ENCODE assay signal across 24 cellular contexts in genomic region chr20:15220009-15220656, GRCh38.
A peak's percentile ranks its signal among the peaks of the same experiment; 100 is the strongest.
DNase-seq lines count a peak whose midpoint lies in the region; ATAC-seq, FAIRE-seq and TF ChIP-seq lines count a peak whose summit lies in the region.
"Had no signal": no experiment of that assay in that cellular context is flagged by ENCODE, and none has a peak within 500 bp of the region (broad histone marks: within the 10 kb centered on the region; RNA-seq: fewer than 3 reads in every experiment).

No MANE protein-coding gene starts in this region.

- no peak overlapping the region for H3K18ac ChIP-seq in mesendoderm (ENCODE audit: low read length)
- H3K18ac ChIP-seq in neuronal stem cell (ENCODE audit: low read length) = no peak overlapping the region

- no peak overlapping the region for H4K5ac ChIP-seq in mesendoderm (ENCODE audit: low read length)

- H3K79me1 ChIP-seq in mesendoderm (ENCODE audit: low read length) (no peaks in the 10 kb centered on the region), neuronal stem cell (ENCODE audit: low read depth, low read length) (no peaks in the 10 kb centered on the region)

- no peak for ATAC-seq in stimulated activated naive CD8-positive, alpha-beta T cell treated with anti-CD3 and anti-CD28 coated beads, Interleukin-15, amount 100 ng/mL, for 72 hours
- ATAC-seq: K562 had no signal

- H4K20me1 ChIP-seq in endothelial cell of umbilical vein (replicated peaks; ENCODE audit: control insufficient read depth, extremely low read depth, insufficient read depth, low read length) = no peaks in the 10 kb centered on the region

- no peak overlapping the region for H3K4me3 ChIP-seq in AG10803 (ENCODE audit: low read length)
- no peak overlapping the region for H3K4me3 ChIP-seq in endothelial cell of umbilical vein (replicated peaks in 1 of 3; ENCODE audit: insufficient read depth in 1 of 3, low read depth in 1 of 3, low read length in 3 of 3)
- no peak overlapping the region for H3K4me3 ChIP-seq in mesendoderm (ENCODE audit: low read length)
- no peak overlapping the region for H3K4me3 ChIP-seq in neuronal stem cell (ENCODE audit: low read length in 2 of 2)
- H3K4me3 ChIP-seq: cardiac muscle cell, K562, ovary, Peyer's patch, right atrium auricular region, SK-N-MC had no signal

- POLR2A ChIA-PET in endothelial cell of umbilical vein (lab: Charles Lee) = no interaction called here

- H3K4me2 ChIP-seq in endothelial cell of umbilical vein (ENCODE audit: insufficient read depth, low read length) (no peak overlapping the region), mesendoderm (ENCODE audit: low read length) (no peak overlapping the region), neuronal stem cell (ENCODE audit: insufficient read depth, low read length, poor library complexity, severe bottlenecking) (no peak overlapping the region)

- no peak for TF ChIP-seq POLR2A in endothelial cell of umbilical vein (IDR thresholded peaks at IDR 0.05; ENCODE audit: low read depth, low read length)

- H3K9ac ChIP-seq in endothelial cell of umbilical vein (replicated peaks; ENCODE audit: extremely low read depth, insufficient read depth, low read length) (no peak overlapping the region), mesendoderm (ENCODE audit: low read length) (no peak overlapping the region), neuronal stem cell (ENCODE audit: low read depth, low read length, poor library complexity) (no peak overlapping the region)

- H2BK120ac ChIP-seq in mesendoderm (ENCODE audit: low read depth, low read length) (peak overlapping the region; percentile 28), neuronal stem cell (ENCODE audit: low read depth, low read length) (no peak overlapping the region)

- H2AK5ac ChIP-seq in mesendoderm (ENCODE audit: low read length) (no peak overlapping the region), neuronal stem cell (ENCODE audit: low read depth, low read length) (no peak overlapping the region)

- TF ChIP-seq CTCF in AG10803 (conservative IDR thresholded peaks at IDR 0.05; ENCODE audit: low read length) (no peak), endothelial cell of umbilical vein (IDR thresholded peaks at IDR 0.05; ENCODE audit: extremely low read depth in 1 of 2, insufficient read depth in 1 of 2, low read depth in 1 of 2, low read length in 2 of 2) (no peak)

- H3K36me3 ChIP-seq in endothelial cell of umbilical vein (ENCODE audit: control insufficient read depth in 2 of 2, extremely low read depth in 1 of 2, insufficient read depth in 2 of 2, low read length in 2 of 2) = no peaks in the 10 kb centered on the region
- no peaks in the 10 kb centered on the region for H3K36me3 ChIP-seq in mesendoderm (ENCODE audit: control insufficient read depth, insufficient read depth, low read length)
- H3K36me3 ChIP-seq in neuronal stem cell (replicated peaks in 1 of 2; ENCODE audit: control insufficient read depth in 2 of 2, insufficient read depth in 2 of 2, low read length in 2 of 2) = no peaks in the 10 kb centered on the region
- H3K36me3 ChIP-seq: cardiac muscle cell, ovary, Peyer's patch, right atrium auricular region had no signal

- H4K8ac ChIP-seq in mesendoderm (ENCODE audit: low read depth, low read length) (no peak overlapping the region), neuronal stem cell (ENCODE audit: low read depth, low read length) (no peak overlapping the region)

- no peak overlapping the region for H3K23ac ChIP-seq in mesendoderm (ENCODE audit: low read length)
- H3K23ac ChIP-seq in neuronal stem cell (ENCODE audit: low read depth, low read length, poor library complexity) = no peak overlapping the region

- H3K27me3 ChIP-seq in endothelial cell of umbilical vein (ENCODE audit: control insufficient read depth in 2 of 2, insufficient read depth in 2 of 2, low read length in 2 of 2) (no peaks in the 10 kb centered on the region), mesendoderm (ENCODE audit: insufficient read depth, low read length, poor library complexity) (no peaks in the 10 kb centered on the region), neuronal stem cell (ENCODE audit: control insufficient read depth in 3 of 3, insufficient read depth in 3 of 3, low read depth in 1 of 3, low read length in 3 of 3) (no peaks in the 10 kb centered on the region)
- H3K27me3 ChIP-seq: cardiac muscle cell, ovary, Peyer's patch, right atrium auricular region had no signal

- no peaks in the 10 kb centered on the region for H3K27me3 Mint-ChIP-seq in stimulated activated naive CD8-positive, alpha-beta T cell treated with anti-CD3 and anti-CD28 coated beads, Interleukin-15, amount 100 ng/mL, for 72 hours
- H3K27me3 Mint-ChIP-seq: dendritic cell treated with granulocyte-macrophage colony-stimulating factor and Interleukin-4, amounts not matched to agents 40 ng/mL and 50 ng/mL, for 4 days; type B pancreatic cell had no signal

- no peaks in the 10 kb centered on the region for H3K9me1 ChIP-seq in endothelial cell of umbilical vein (replicated peaks; ENCODE audit: control insufficient read depth, extremely low read depth, insufficient read depth, low read length)

- no peak overlapping the region for H3K14ac ChIP-seq in neuronal stem cell (ENCODE audit: low read length)

- intact Hi-C loops in endothelial cell of umbilical vein (cut with micrococcal nuclease) = no loop called here

- CTCF ChIA-PET in endothelial cell of umbilical vein (lab: Charles Lee) = interaction anchor here (1.7 kb wide), 1 partner anchor 883 kb away, joined by 7 read pairs; the partner anchor contains the start of gene FLRT3

- H3K9me3 ChIP-seq in endothelial cell of umbilical vein (replicated peaks; ENCODE audit: control insufficient read depth, insufficient read depth, low read length) (no peaks in the 10 kb centered on the region), neuronal stem cell (replicated peaks in 1 of 2; ENCODE audit: control insufficient read depth in 2 of 2, insufficient read depth in 1 of 2, low read depth in 1 of 2, low read length in 2 of 2) (peaks cover 0 to 8% of the 10 kb centered on the region in 2 donors)
- H3K9me3 ChIP-seq: ovary, Peyer's patch, right atrium auricular region had no signal

- H3K27ac ChIP-seq in endothelial cell of umbilical vein (ENCODE audit: insufficient read depth, low read depth, low read length) = no peak overlapping the region
- H3K27ac ChIP-seq in mesendoderm (ENCODE audit: low read depth, low read length) = no peak overlapping the region
- no peak overlapping the region for H3K27ac ChIP-seq in neuronal stem cell (replicated peaks; ENCODE audit: low read length)
- H3K27ac ChIP-seq: C4-2B, cardiac muscle cell, HL-60, ovary, Peyer's patch, right atrium auricular region, SK-N-MC, VCaP had no signal

- no peak overlapping the region for H2BK5ac ChIP-seq in mesendoderm (ENCODE audit: low read length)
- no peak overlapping the region for H2BK5ac ChIP-seq in neuronal stem cell (ENCODE audit: low read length)

- no TSS peak for BruUV-seq in endothelial cell of umbilical vein (replicated peaks; lab: Mats Ljungman, UMichigan)

- dilution Hi-C loops in endothelial cell of umbilical vein (cut with MboI; ENCODE audit: extremely low pct_ligation_motif_present, low sequenced_read_pairs) = no loop called here

- H4K91ac ChIP-seq in neuronal stem cell (ENCODE audit: low read depth, low read length, poor library complexity) = no peak overlapping the region

- H3K56ac ChIP-seq in mesendoderm (ENCODE audit: low read length) = no peak overlapping the region

- H3K4ac ChIP-seq in mesendoderm (ENCODE audit: low read depth, low read length) (no peak overlapping the region), neuronal stem cell (ENCODE audit: low read length) (no peak overlapping the region)

- no peak overlapping the region for H2BK15ac ChIP-seq in mesendoderm (replicated peaks; ENCODE audit: low read depth)
- no peak overlapping the region for H2BK15ac ChIP-seq in neuronal stem cell (ENCODE audit: low read length)

- H3K27ac Mint-ChIP-seq in stimulated activated naive CD8-positive, alpha-beta T cell treated with anti-CD3 and anti-CD28 coated beads, Interleukin-15, amount 100 ng/mL, for 72 hours = no peak overlapping the region
- H3K27ac Mint-ChIP-seq: dendritic cell treated with granulocyte-macrophage colony-stimulating factor and Interleukin-4, amounts not matched to agents 40 ng/mL and 50 ng/mL, for 4 days; naive B cell; type B pancreatic cell had no signal

- no CpG with 5 or more reads among the region's 6 CpGs for WGBS in mesendoderm (ENCODE audit: extremely low coverage, insufficient coverage, low lambda C conversion rate)
- WGBS in neuronal stem cell (ENCODE audit: extremely low coverage in 2 of 2, insufficient read length in 2 of 2, insufficient replicate concordance in 1 of 2), 2 donors = no CpG with 5 or more reads among the region's 6 CpGs

- H3K9me3 Mint-ChIP-seq in stimulated activated naive CD8-positive, alpha-beta T cell treated with anti-CD3 and anti-CD28 coated beads, Interleukin-15, amount 100 ng/mL, for 72 hours = no peaks in the 10 kb centered on the region

- H3K4me1 ChIP-seq in endothelial cell of umbilical vein (ENCODE audit: control insufficient read depth, extremely low read depth, insufficient read depth, low read length) (peaks cover 31% of the 10 kb centered on the region), mesendoderm (ENCODE audit: control insufficient read depth, low read depth, low read length) (peaks cover 6% of the 10 kb centered on the region), neuronal stem cell (ENCODE audit: control insufficient read depth in 2 of 2, insufficient read depth in 1 of 2, low read depth in 1 of 2, low read length in 2 of 2) (peaks cover 5 to 43% of the 10 kb centered on the region in 2 donors)
- H3K4me1 ChIP-seq: Peyer's patch, right atrium auricular region had no signal

- H3K4me1 Mint-ChIP-seq in stimulated activated naive CD8-positive, alpha-beta T cell treated with anti-CD3 and anti-CD28 coated beads, Interleukin-15, amount 100 ng/mL, for 72 hours = no peaks in the 10 kb centered on the region
- H3K4me1 Mint-ChIP-seq: naive B cell had no signal

- FAIRE-seq in endothelial cell of umbilical vein (lab: Jason Lieb, UNC) = no peak
- FAIRE-seq: K562 had no signal

- no peak overlapping the region for H2BK12ac ChIP-seq in neuronal stem cell (ENCODE audit: low read length)

- H3K79me2 ChIP-seq in endothelial cell of umbilical vein (ENCODE audit: control insufficient read depth, insufficient read depth, low read length) (no peaks in the 10 kb centered on the region), mesendoderm (ENCODE audit: control insufficient read depth, insufficient read depth, low read length) (no peaks in the 10 kb centered on the region)

- H2AFZ ChIP-seq in endothelial cell of umbilical vein (ENCODE audit: low read depth, low read length) (no peak overlapping the region), neuronal stem cell (ENCODE audit: low read length) (no peak overlapping the region)

- DNase-seq in AG10803 (ENCODE audit: low read depth) = peak; percentile 16
- peak; percentile 7 for DNase-seq in RPMI7951 (ENCODE audit: low read depth)
- DNase-seq in endothelial cell of umbilical vein (ENCODE audit: low read depth, low spot score) = peak; percentile 21
- DNase-seq in mesendoderm = no peak
- DNase-seq in NCI-H187 treated with DMSO at 0.1 percent for 48 hours (lab: John Stamatoyannopoulos, UW) = no peak
- DNase-seq in stimulated activated naive CD8-positive, alpha-beta T cell treated with anti-CD3 and anti-CD28 coated beads, Interleukin-15, amount 100 ng/mL, for 72 hours = no peak
- DNase-seq in neuronal stem cell (ENCODE audit: low spot score) = no peak
- DNase-seq in activated CD4-positive, CD25-positive, alpha-beta regulatory T cell treated with anti-CD3 and anti-CD28 coated beads, Interleukin-2, amount 50 U/mL, for 72 hours = no peak
- DNase-seq: activated CD4-positive, alpha-beta T cell treated with anti-CD3 and anti-CD28 coated beads, Interleukin-2, amount 50 U/mL, for 1 hour; H7; naive B cell; NCI-H1436; NCI-H510A treated with DMSO at 0.1 percent for 48 hours; ovary; Peyer's patch had no signal

- no peak overlapping the region for H3K4me3 Mint-ChIP-seq in stimulated activated naive CD8-positive, alpha-beta T cell treated with anti-CD3 and anti-CD28 coated beads, Interleukin-15, amount 100 ng/mL, for 72 hours
- H3K4me3 Mint-ChIP-seq: dendritic cell treated with granulocyte-macrophage colony-stimulating factor and Interleukin-4, amounts not matched to agents 40 ng/mL and 50 ng/mL, for 4 days; naive B cell; type B pancreatic cell had no signal

Comparison
In these comparisons a context has a peak if more than half of its experiments do, and no peak if none do; other contexts are left out.
1. DNase-seq: peak in AG10803 (single experiment), RPMI7951 (single experiment) and endothelial cell of umbilical vein (single experiment); none in mesendoderm (single experiment), NCI-H187 treated with DMSO at 0.1 percent for 48 hours (single experiment), stimulated activated naive CD8-positive, alpha-beta T cell treated with anti-CD3 and anti-CD28 coated beads, Interleukin-15, amount 100 ng/mL, for 72 hours (0 of 2), neuronal stem cell (single experiment) and activated CD4-positive, CD25-positive, alpha-beta regulatory T cell treated with anti-CD3 and anti-CD28 coated beads, Interleukin-2, amount 50 U/mL, for 72 hours (single experiment).